Comparison of ENCODE assay signal across 13 cellular contexts in the genomic region with DNA sequence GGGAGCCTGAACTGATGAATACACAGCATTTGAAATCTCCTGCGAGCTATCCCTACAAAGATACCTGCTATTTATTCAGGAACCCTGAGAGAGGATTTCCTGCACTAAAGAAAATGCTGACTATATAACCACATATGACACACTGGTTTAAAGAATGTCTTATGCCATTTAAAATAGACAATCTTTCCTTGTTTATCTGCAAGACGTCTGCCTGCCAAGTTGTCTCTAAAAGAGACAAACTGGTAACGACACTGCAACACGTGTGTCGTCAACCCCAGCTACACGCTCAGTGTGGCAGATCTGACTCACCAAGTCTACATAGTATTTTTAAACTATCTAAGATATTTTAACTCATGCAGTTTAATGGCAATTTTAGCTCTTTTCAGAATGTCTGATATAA. TPM values are rescaled to one million over a fixed set of nuclear protein-coding genes. Genes with fewer than 3 reads are reported as not detected.
A peak's percentile ranks its signal among the peaks of the same experiment; 100 is the strongest.
DNase-seq lines count a peak whose midpoint lies in the region; ATAC-seq and TF ChIP-seq lines count a peak whose summit lies in the region.
"Had no signal": no experiment of that assay in that cellular context is flagged by ENCODE, and none has a peak within 500 bp of the region (broad histone marks: within the 10 kb centered on the region; RNA-seq: fewer than 3 reads in every experiment).

No MANE protein-coding gene starts in this region.

- peak; percentile 70 for DNase-seq in Ammon's horn (ENCODE audit: low spot score)
- peak; percentile 55 for DNase-seq in glomerular visceral epithelial cell (ENCODE audit: extremely low spot score)
- DNase-seq in RKO (ENCODE audit: low spot score), result no peak
- no peak for DNase-seq in DMS53 treated with DMSO at 0.1 percent for 48 hours (lab: John Stamatoyannopoulos, UW; ENCODE audit: unreplicated experiment)
- no peak for DNase-seq in NK-92 (lab: John Stamatoyannopoulos, UW; ENCODE audit: unreplicated experiment)
- DNase-seq: NCI-H82 had no signal

- H3K4me1 Mint-ChIP-seq in brain, result peaks cover 86% of the 10 kb centered on the region

- no peaks in the 10 kb centered on the region for H4K20me1 ChIP-seq in neural cell (ENCODE audit: insufficient read depth)

- no peaks in the 10 kb centered on the region for H3K27me3 ChIP-seq in neural cell (ENCODE audit: insufficient read depth, low read depth, low read length)
- H3K27me3 ChIP-seq: ascending aorta, tibial artery had no signal

- no peak overlapping the region for H3K9ac ChIP-seq in neural cell (ENCODE audit: low read length)

- no peaks in the 10 kb centered on the region for H3K36me3 ChIP-seq in neural cell (ENCODE audit: insufficient read depth, low read length)
- H3K36me3 ChIP-seq: ascending aorta, tibial artery had no signal

- peaks cover 2% of the 10 kb centered on the region for H3F3A ChIP-seq in neural cell (ENCODE audit: insufficient read depth, low read length, poor library complexity, severe bottlenecking)

- peaks cover 46% of the 10 kb centered on the region for H3K36me3 Mint-ChIP-seq in brain

- H3K27me3 Mint-ChIP-seq in brain, result no peaks in the 10 kb centered on the region
- H3K27me3 Mint-ChIP-seq: B cell had no signal

- H3K4me2 ChIP-seq in neural cell (ENCODE audit: low read length), result no peak overlapping the region

- H3K9me3 ChIP-seq in neural cell (ENCODE audit: low read length), result no peaks in the 10 kb centered on the region
- H3K9me3 ChIP-seq: ascending aorta, tibial artery had no signal

- H3K79me2 ChIP-seq in neural cell (replicated peaks; ENCODE audit: insufficient read depth, low read length), result peaks cover 84% of the 10 kb centered on the region

- peak overlapping the region in 1 of 5 experiments; percentile 10 for H3K4me3 Mint-ChIP-seq in brain
- H3K4me3 Mint-ChIP-seq: B cell had no signal

- peak overlapping the region in 4 of 5 experiments; percentile 22 to 76 (median 46) for H3K27ac Mint-ChIP-seq in brain
- H3K27ac Mint-ChIP-seq: B cell had no signal

- ATAC-seq in HG02798 (IDR thresholded peaks at IDR 0.05; ENCODE audit: poor library complexity, unreplicated experiment), result no peak
- ATAC-seq: HCT116 had no signal

- H2AFZ ChIP-seq in neural cell (ENCODE audit: low read depth, low read length), result no peak overlapping the region

- peaks cover 0 to 6% (median 0%) of the 10 kb centered on the region in 5 experiments for H3K9me3 Mint-ChIP-seq in brain

- TF ChIP-seq RAD21 in neural cell (conservative IDR thresholded peaks at IDR 0.05), result no peak

- H3K9me2 ChIP-seq in neural cell (ENCODE audit: insufficient read depth, low read length), result no peaks in the 10 kb centered on the region

- peak overlapping the region; percentile 10 for H3K4me3 ChIP-seq in neural cell (ENCODE audit: low read length)
- H3K4me3 ChIP-seq: ascending aorta, tibial artery had no signal

- TF ChIP-seq CTCF in brain (conservative IDR thresholded peaks at IDR 0.05) (no peak), neural cell (IDR thresholded peaks at IDR 0.05; ENCODE audit: poor library complexity, severe bottlenecking) (no peak)

- no peak overlapping the region for H3K27ac ChIP-seq in neural cell (ENCODE audit: low read length)
- H3K27ac ChIP-seq: ascending aorta, tibial artery had no signal

- peak; percentile 93 for TF ChIP-seq EP300 in neural cell (conservative IDR thresholded peaks at IDR 0.05; ENCODE audit: poor library complexity, severe bottlenecking)

TF ChIP-seq in neural cell, 6 proteins besides CTCF, POLR2A, EP300 and RAD21:
- TF ChIP-seq SMC3 (conservative IDR thresholded peaks at IDR 0.05; ENCODE audit: poor library complexity) (no peak), EZH2 (IDR thresholded peaks at IDR 0.05; ENCODE audit: borderline replicate concordance, insufficient read depth, low read length, poor library complexity, severe bottlenecking) (no peak), REST (IDR thresholded peaks at IDR 0.05; ENCODE audit: borderline replicate concordance) (peak; percentile 30), POLR2AphosphoS5 (IDR thresholded peaks at IDR 0.05) (peak; percentile 82), MXI1 (conservative IDR thresholded peaks at IDR 0.05; ENCODE audit: poor library complexity, severe bottlenecking) (peak; percentile 49), TAF1 (IDR thresholded peaks at IDR 0.05; ENCODE audit: low read depth) (no peak)

RNA-seq across cellular contexts. Expression of gene APP, which starts 42.7 kb away (rescaled TPM):
- polyA plus RNA-seq in brain (ENCODE audit: insufficient read depth, low read depth, low replicate concordance), result 1,114 TPM
- 462 and 470 TPM in 2 replicates for polyA plus RNA-seq in neural cell
- 570 and 576 TPM in 2 replicates for polyA minus RNA-seq in neural cell

Comparison
In these comparisons a context has a peak if more than half of its experiments do, and no peak if none do; other contexts are left out.
1. DNase-seq: peak in Ammon's horn (single experiment) and glomerular visceral epithelial cell (single experiment); none in RKO (single experiment), DMS53 treated with DMSO at 0.1 percent for 48 hours (single experiment) and NK-92 (single experiment).